ENCODE assay signal across 8 cellular contexts in the genomic region with DNA sequence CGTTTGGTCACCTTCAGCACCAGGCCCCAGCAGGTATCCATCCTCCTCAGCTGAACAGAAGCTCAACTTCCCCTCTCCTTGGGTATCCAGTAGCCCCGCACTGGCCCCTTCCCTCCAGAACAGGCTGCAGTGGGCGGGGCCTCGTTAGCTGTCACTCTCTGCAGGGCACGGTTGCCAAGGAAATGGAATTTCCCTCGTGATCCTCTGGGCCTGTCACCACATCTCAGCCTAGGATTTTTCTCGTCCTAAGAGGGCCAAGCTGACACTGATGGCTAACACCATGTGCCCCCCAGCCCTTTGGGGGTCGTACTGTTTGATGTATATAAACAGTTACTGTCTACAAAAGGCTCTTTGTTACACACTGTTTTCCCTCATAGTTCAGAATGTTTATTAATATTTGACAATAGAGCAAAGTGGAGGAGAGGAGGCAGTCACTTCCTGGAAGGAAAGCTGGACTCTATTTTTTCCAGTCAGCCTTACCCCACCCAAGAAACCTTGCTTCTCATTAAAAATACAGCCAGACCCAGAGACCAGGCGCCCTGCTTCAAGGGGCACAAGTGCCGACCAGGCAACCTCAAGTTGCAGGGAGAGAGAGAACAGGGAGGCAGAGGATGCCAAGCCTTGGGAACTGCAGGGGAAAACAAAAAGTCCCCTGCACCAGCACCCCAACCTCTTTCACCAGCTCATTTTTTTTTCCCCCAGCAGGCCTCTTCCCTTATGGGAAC. TPM values are rescaled to one million over a fixed set of nuclear protein-coding genes. Genes with fewer than 3 reads are reported as not detected.
DNase-seq lines count a peak whose midpoint lies in the region; ATAC-seq and TF ChIP-seq lines count a peak whose summit lies in the region.

No MANE protein-coding gene starts in this region.

- H3K4me1 ChIP-seq in cardiac muscle cell (ENCODE audit: low read depth) = peaks cover 19% of the 10 kb centered on the region

- ATAC-seq in GM21717 (IDR thresholded peaks at IDR 0.05; ENCODE audit: unreplicated experiment) (peak; percentile 87), HG03571 (IDR thresholded peaks at IDR 0.05; ENCODE audit: unreplicated experiment) (no peak)

- TF ChIP-seq CTCF in cardiac muscle cell (IDR thresholded peaks at IDR 0.05; ENCODE audit: low read depth, low read length) = no peak

- no peaks in the 10 kb centered on the region for H3K9me3 ChIP-seq in cardiac muscle cell (ENCODE audit: low read depth)

- H3K36me3 ChIP-seq in cardiac muscle cell = no peaks in the 10 kb centered on the region

- intact Hi-C loops in posterior cingulate gyrus (cut with DNase I) = loop anchor here (5.0 kb wide), 1 partner anchor 46 kb away; a partner anchor contains a TSS

- H3K27me3 ChIP-seq in cardiac muscle cell = no peaks in the 10 kb centered on the region

- no peak overlapping the region for H3K4me3 ChIP-seq in cardiac muscle cell

- peak overlapping the region; percentile 74 for H3K27ac ChIP-seq in cardiac muscle cell

- peak; percentile 81 for DNase-seq in DMS53 (lab: John Stamatoyannopoulos, UW)
- peak; percentile 51 for DNase-seq in RPMI7951 (ENCODE audit: low read depth)
- peak; percentile 59 to 87 for DNase-seq in cardiac muscle cell (ENCODE audit: low read depth in 1 of 2, low spot score in 1 of 2)
- DNase-seq in posterior cingulate gyrus = peak; percentile 80 to 98 (median 90)
- DNase-seq in NOMO-1 treated with dmso at 0.1 percent for 144 hours (lab: John Stamatoyannopoulos, UW; ENCODE audit: unreplicated experiment) = no peak
- no peak for DNase-seq in NCI-H128 (lab: John Stamatoyannopoulos, UW; ENCODE audit: unreplicated experiment)

RNA-seq across cellular contexts. Expression of a gene that starts 44.5 kb away (rescaled TPM):
- total RNA-seq in RPMI7951 (2014; rRNA removed; shearing (Covaris generic)) = 59.4 and 61.4 TPM in 2 replicates
- total RNA-seq in cardiac muscle cell = 33.4 and 54.9 TPM in 2 replicates
- polyA plus RNA-seq in cardiac muscle cell = 51.6 and 73.9 TPM in 2 replicates

Comparison
In these comparisons a context has a peak if more than half of its experiments do, and no peak if none do; other contexts are left out.
1. DNase-seq: peak in DMS53 (single experiment), RPMI7951 (single experiment), cardiac muscle cell (2 of 2) and posterior cingulate gyrus (10 of 10); none in NOMO-1 treated with dmso at 0.1 percent for 144 hours (single experiment) and NCI-H128 (single experiment).